In genomic region chr9:137068539-137069507, GRCh38 we compare ENCODE assay signal across 10 cellular contexts. TPM values are rescaled to one million over a fixed set of nuclear protein-coding genes. Genes with fewer than 3 reads are reported as not detected.
DNase-seq lines count a peak whose midpoint lies in the region; ATAC-seq and TF ChIP-seq lines count a peak whose summit lies in the region.
"Had no signal": no experiment of that assay in that cellular context is flagged by ENCODE, and none has a peak within 500 bp of the region (broad histone marks: within the 10 kb centered on the region; RNA-seq: fewer than 3 reads in every experiment).

No MANE protein-coding gene starts in this region.

- no peak overlapping the region for H2AFZ ChIP-seq in PC-3 (ENCODE audit: low read length)

- CTCF ChIA-PET in activated CD4-positive, alpha-beta T cell treated with anti-CD3 and anti-CD28 coated beads, Interleukin-2, amount 10 ng/mL, durations not matched to agents 7 days and 5 days (lab: Charles Lee), result interaction anchor here (0.6 to 10.6 kb wide), 18 partner anchors 8 to 339 kb away, joined by 3 to 157 read pairs (median 5); partner anchors contain the start of genes ABCA2, AJM1, FUT7 and MAN1B1
- CTCF ChIA-PET in PC-3 (lab: Charles Lee), result interaction anchor here (1.2 to 1.4 kb wide), 2 partner anchors 22 to 39 kb away, joined by 5 to 10 read pairs; partner anchors contain the start of gene NPDC1

- H3K79me2 ChIP-seq in PC-3 (ENCODE audit: low read length), result peaks cover 30% of the 10 kb centered on the region

- H3K4me2 ChIP-seq in PC-3 (ENCODE audit: low read length) (peak overlapping the region; percentile 95), skeletal muscle satellite cell (ENCODE audit: low read length) (peak overlapping the region; percentile 91)

- no peaks in the 10 kb centered on the region for H3K9me2 ChIP-seq in PC-3 (replicated peaks; ENCODE audit: low read length)

- H3F3A ChIP-seq in PC-3 (ENCODE audit: low read length, unreplicated experiment), result peaks cover 2% of the 10 kb centered on the region

- TF ChIP-seq CTCF in PC-3 (conservative IDR thresholded peaks at IDR 0.05; ENCODE audit: low read depth, low read length) (no peak), esophagus squamous epithelium (IDR thresholded peaks at IDR 0.05) (no peak), vagina (IDR thresholded peaks at IDR 0.05) (no peak)

- no peak for DNase-seq in activated CD4-positive, alpha-beta T cell treated with anti-CD3 and anti-CD28 coated beads, Interleukin-2, amount 10 ng/mL, durations not matched to agents 7 days and 5 days
- no peak for DNase-seq in activated CD4-positive, alpha-beta T cell treated with anti-CD3 and anti-CD28 coated beads, Interleukin-2, amount 50 U/mL, for 1 hour
- DNase-seq in PC-3 (no peak), esophagus squamous epithelium (lab: John Stamatoyannopoulos, UW) (no peak), DMS79 (lab: John Stamatoyannopoulos, UW) (no peak), COLO829 (ENCODE audit: low spot score) (no peak), vagina (ENCODE audit: extremely low spot score in 2 of 2) (no peak)
- DNase-seq: gastrocnemius medialis had no signal

- POLR2A ChIA-PET in activated CD4-positive, alpha-beta T cell treated with anti-CD3 and anti-CD28 coated beads, Interleukin-2, amount 10 ng/mL, durations not matched to agents 7 days and 5 days (lab: Charles Lee), result interaction anchor here (0.5 to 1.4 kb wide), 3 partner anchors 19 to 172 kb away, joined by 3 to 5 read pairs (median 3); partner anchors contain the start of gene TUBB4B
- POLR2A ChIA-PET in PC-3 (lab: Charles Lee; ENCODE audit: unreplicated experiment), result interaction anchor here (0.6 kb wide), 1 partner anchor 22 kb away, joined by 20 read pairs; no protein-coding TSS in a partner anchor

- H3K4me3 ChIP-seq in PC-3 (ENCODE audit: low read length) (peak overlapping the region; percentile 84), esophagus squamous epithelium (peak overlapping the region in 3 of 4 donors; percentile 34 to 79 (median 58)), skeletal muscle satellite cell (ENCODE audit: low read length) (peak overlapping the region; percentile 76), vagina (no peak overlapping the region)
- H3K4me3 ChIP-seq: gastrocnemius medialis had no signal

- H3K36me3 ChIP-seq in PC-3 (ENCODE audit: low read depth, low read length) (no peaks in the 10 kb centered on the region), esophagus squamous epithelium (no peaks in the 10 kb centered on the region), skeletal muscle satellite cell (ENCODE audit: insufficient read depth, low read length) (no peaks in the 10 kb centered on the region), vagina (no peaks in the 10 kb centered on the region)
- H3K36me3 ChIP-seq: gastrocnemius medialis had no signal

- no peak for ATAC-seq in PC-3

- no peaks in the 10 kb centered on the region for H3K9me3 Mint-ChIP-seq in activated CD4-positive, alpha-beta T cell treated with anti-CD3 and anti-CD28 coated beads, Interleukin-2, amount 10 ng/mL, durations not matched to agents 7 days and 5 days

- H3K9me3 ChIP-seq in PC-3 (ENCODE audit: low read length) (no peaks in the 10 kb centered on the region), esophagus squamous epithelium (no peaks in the 10 kb centered on the region), skeletal muscle satellite cell (replicated peaks; ENCODE audit: low read length) (no peaks in the 10 kb centered on the region), vagina (no peaks in the 10 kb centered on the region)
- H3K9me3 ChIP-seq: gastrocnemius medialis had no signal

- H3K9ac ChIP-seq in PC-3 (ENCODE audit: low read length) (peak overlapping the region; percentile 47; the same call in 1 of the 2 replicates), skeletal muscle satellite cell (ENCODE audit: low read depth, low read length) (no peak overlapping the region)

- WGBS in esophagus squamous epithelium, 2 donors, result 90 to 91% methylated on average over 3 of the region's 17 CpGs

- H3K36me3 Mint-ChIP-seq in activated CD4-positive, alpha-beta T cell treated with anti-CD3 and anti-CD28 coated beads, Interleukin-2, amount 10 ng/mL, durations not matched to agents 7 days and 5 days (ENCODE audit: low read depth), result peaks cover 10% of the 10 kb centered on the region

- BruUV-seq in PC-3 (replicated peaks; lab: Mats Ljungman, UMichigan), result no TSS peak

- H3K4me1 Mint-ChIP-seq in activated CD4-positive, alpha-beta T cell treated with anti-CD3 and anti-CD28 coated beads, Interleukin-2, amount 10 ng/mL, durations not matched to agents 7 days and 5 days, result peaks cover 28% of the 10 kb centered on the region

- no peaks in the 10 kb centered on the region for H3K27me3 Mint-ChIP-seq in activated CD4-positive, alpha-beta T cell treated with anti-CD3 and anti-CD28 coated beads, Interleukin-2, amount 10 ng/mL, durations not matched to agents 7 days and 5 days

- H3K4me1 ChIP-seq in PC-3 (ENCODE audit: insufficient read depth, low read length), result peaks cover 20% of the 10 kb centered on the region
- H3K4me1 ChIP-seq in esophagus squamous epithelium, result peaks cover 22 to 59% (median 31%) of the 10 kb centered on the region in 3 donors
- H3K4me1 ChIP-seq in skeletal muscle satellite cell (ENCODE audit: control insufficient read depth, insufficient read depth, low read length), result peaks cover 15% of the 10 kb centered on the region
- H3K4me1 ChIP-seq in vagina, result peaks cover 20% of the 10 kb centered on the region

- H3K27ac ChIP-seq in PC-3 (ENCODE audit: low read length) (no peak overlapping the region), esophagus squamous epithelium (no peak overlapping the region), vagina (no peak overlapping the region)
- H3K27ac ChIP-seq: gastrocnemius medialis had no signal

- peak overlapping the region; percentile 69 for H3K4me3 Mint-ChIP-seq in activated CD4-positive, alpha-beta T cell treated with anti-CD3 and anti-CD28 coated beads, Interleukin-2, amount 10 ng/mL, durations not matched to agents 7 days and 5 days

- TF ChIP-seq POLR2A in esophagus squamous epithelium (IDR thresholded peaks at IDR 0.05) (no peak), vagina (IDR thresholded peaks at IDR 0.05) (no peak)

- intact Hi-C loops in PC-3 (cut with micrococcal nuclease) (no loop called here), esophagus squamous epithelium (cut with DNase I) (no loop called here), vagina (cut with DNase I) (no loop called here)

- no peaks in the 10 kb centered on the region for H3K27me3 ChIP-seq in PC-3 (ENCODE audit: low read length)
- H3K27me3 ChIP-seq in esophagus squamous epithelium, result peaks cover 0 to 23% (median 0%) of the 10 kb centered on the region in 4 donors
- H3K27me3 ChIP-seq in skeletal muscle satellite cell (ENCODE audit: control insufficient read depth, insufficient read depth, low read length), result no peaks in the 10 kb centered on the region
- no peaks in the 10 kb centered on the region for H3K27me3 ChIP-seq in vagina

- peaks cover 13% of the 10 kb centered on the region; the same call in 1 of the 2 replicates for H4K20me1 ChIP-seq in PC-3 (ENCODE audit: low read length)

- H3K27ac Mint-ChIP-seq in activated CD4-positive, alpha-beta T cell treated with anti-CD3 and anti-CD28 coated beads, Interleukin-2, amount 10 ng/mL, durations not matched to agents 7 days and 5 days, result peak overlapping the region; percentile 46

RNA-seq across cellular contexts. Expression of gene SAPCD2, which starts 1.5 kb away (rescaled TPM):
- total RNA-seq in activated CD4-positive, alpha-beta T cell treated with anti-CD3 and anti-CD28 coated beads, Interleukin-2, amount 10 ng/mL, durations not matched to agents 7 days and 5 days, result 10 to 100 TPM; 33.8 to 40.6 TPM
- 98.4 and 134 TPM in 2 replicates for total RNA-seq in PC-3 (2014; rRNA removed)
- total RNA-seq in esophagus squamous epithelium, result 10 to 100 TPM in 3 of 4 donors, 1 to 10 TPM in 1; 8.2 to 21.2 (median 14.7) TPM
- 2.8 and 5.5 TPM in 2 replicates for total RNA-seq in skeletal muscle satellite cell (2012; rRNA removed)
- 2.7 TPM for total RNA-seq in vagina

RNA-seq across cellular contexts. Expression of gene UAP1L1, which starts 8.5 kb away (rescaled TPM):
- total RNA-seq in activated CD4-positive, alpha-beta T cell treated with anti-CD3 and anti-CD28 coated beads, Interleukin-2, amount 10 ng/mL, durations not matched to agents 7 days and 5 days, result 10 to 100 TPM; 19.1 to 21.9 TPM
- total RNA-seq in PC-3 (2014; rRNA removed) (5.0 and 6.4 TPM in 2 replicates), esophagus squamous epithelium (1 to 10 TPM; 2.2 to 4.7 (median 3.7) TPM), vagina (13.3 TPM)
- 13.2 and 13.5 TPM in 2 replicates for total RNA-seq in skeletal muscle satellite cell (2012; rRNA removed)

RNA-seq across cellular contexts. Expression of gene ENTPD2, which starts 15.0 kb away (rescaled TPM):
- total RNA-seq in activated CD4-positive, alpha-beta T cell treated with anti-CD3 and anti-CD28 coated beads, Interleukin-2, amount 10 ng/mL, durations not matched to agents 7 days and 5 days, result not detected
- total RNA-seq in PC-3 (2014; rRNA removed) (0.92 and 1.3 TPM in 2 replicates), esophagus squamous epithelium (1 to 10 TPM in 2 of 4 donors, under 1 TPM in 2; 0.47 to 1.3 (median 0.86) TPM), vagina (4.9 TPM)
- total RNA-seq in skeletal muscle satellite cell (2012; rRNA removed), result not detected in 2 replicates
- total RNA-seq: pulmonary artery endothelial cell had no signal

RNA-seq across cellular contexts. Expression of gene MAN1B1, which starts 18.0 kb away (rescaled TPM):
- 10 to 100 TPM; 43.0 to 55.0 TPM for total RNA-seq in activated CD4-positive, alpha-beta T cell treated with anti-CD3 and anti-CD28 coated beads, Interleukin-2, amount 10 ng/mL, durations not matched to agents 7 days and 5 days
- total RNA-seq in PC-3 (2014; rRNA removed) (65.5 and 71.6 TPM in 2 replicates), esophagus squamous epithelium (10 to 100 TPM; 25.6 to 50.9 (median 39.4) TPM), vagina (34.1 TPM)
- total RNA-seq in skeletal muscle satellite cell (2012; rRNA removed), result 48.1 and 54.8 TPM in 2 replicates

RNA-seq across cellular contexts. Expression of gene NPDC1, which starts 22.8 kb away (rescaled TPM):
- total RNA-seq in activated CD4-positive, alpha-beta T cell treated with anti-CD3 and anti-CD28 coated beads, Interleukin-2, amount 10 ng/mL, durations not matched to agents 7 days and 5 days, result 10 to 100 TPM; 35.5 to 41.4 TPM
- 25.4 and 33.3 TPM in 2 replicates for total RNA-seq in PC-3 (2014; rRNA removed)
- total RNA-seq in esophagus squamous epithelium, result 10 to 100 TPM; 11.9 to 45.2 (median 20.3) TPM
- 22.1 and 22.5 TPM in 2 replicates for total RNA-seq in skeletal muscle satellite cell (2012; rRNA removed)
- total RNA-seq in vagina, result 67.5 TPM

Comparison
In these comparisons a context has a peak if more than half of its experiments do, and no peak if none do; other contexts are left out.
1. H3K4me3 ChIP-seq: peak in PC-3 (single experiment), esophagus squamous epithelium (3 of 4) and skeletal muscle satellite cell (single experiment); none in vagina (0 of 2).